Comparison of ENCODE assay signal across 8 cellular contexts in the genomic region with DNA sequence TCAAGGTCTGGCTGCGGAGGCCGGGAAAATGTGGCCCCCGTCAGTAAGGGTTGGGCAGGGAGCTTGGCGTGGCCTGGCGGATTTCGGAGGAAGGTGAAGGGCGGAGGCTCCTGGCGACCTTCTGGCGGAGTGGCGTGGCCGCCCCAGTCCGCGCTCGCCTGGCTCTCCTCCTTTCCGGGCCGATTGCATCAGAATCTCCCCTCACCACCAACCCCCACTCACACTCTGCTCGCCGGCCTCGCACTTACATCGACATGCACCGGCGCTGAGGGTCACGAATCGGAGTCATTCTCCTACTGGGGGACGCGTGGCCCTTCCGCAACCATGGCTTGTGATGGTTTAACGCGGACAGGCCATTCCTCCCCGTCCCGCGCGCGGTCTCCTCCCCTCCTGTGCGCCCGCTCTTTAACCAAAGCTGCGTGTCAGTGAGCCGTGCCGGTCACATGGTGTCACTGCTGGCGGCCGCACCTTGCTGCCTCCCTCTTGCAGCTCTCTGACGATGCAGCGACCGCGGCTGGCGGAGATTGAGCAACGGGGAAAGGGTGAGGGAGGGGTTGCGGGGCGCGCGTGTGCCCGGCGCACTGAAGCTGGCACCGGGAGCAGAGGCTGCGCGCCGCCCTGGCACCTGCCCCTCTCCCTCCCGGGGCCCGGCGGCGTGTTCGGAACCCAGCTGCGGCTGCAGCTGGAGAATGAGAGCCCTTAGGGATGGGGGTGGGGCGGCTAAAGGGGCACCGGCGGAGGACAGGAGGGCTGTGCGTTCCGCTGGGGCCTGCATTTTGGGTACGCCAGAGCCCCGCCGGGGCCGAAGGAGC. TPM values are rescaled to one million over a fixed set of nuclear protein-coding genes. Genes with fewer than 3 reads are reported as not detected.
A peak's percentile ranks its signal among the peaks of the same experiment; 100 is the strongest.
DNase-seq lines count a peak whose midpoint lies in the region; ATAC-seq lines count a peak whose summit lies in the region.

A gene (minus strand): TSS at position 427 of the 812 bp plus-strand sequence. CDS start 29,243 bp downstream, outside the sequence.

- H3K27me3 ChIP-seq in ectodermal cell (ENCODE audit: control insufficient read depth, insufficient read depth, low read length, poor library complexity, severe bottlenecking), result no peaks in the 10 kb centered on the region

- H3K4me1 ChIP-seq in ectodermal cell (ENCODE audit: control insufficient read depth, insufficient read depth, low read length), result peaks cover 13% of the 10 kb centered on the region

- H3K36me3 ChIP-seq in ectodermal cell (ENCODE audit: control insufficient read depth, insufficient read depth, low read length), result no peaks in the 10 kb centered on the region

- no peaks in the 10 kb centered on the region for H3K9me3 ChIP-seq in ectodermal cell (ENCODE audit: control insufficient read depth, low read length)

- peak within 1 kb of the TSS; percentile 92 for H3K27ac ChIP-seq in ectodermal cell (ENCODE audit: insufficient read depth, low read depth, low read length, poor library complexity, severe bottlenecking)

- H3K4me3 ChIP-seq in ectodermal cell (ENCODE audit: insufficient read depth, low read depth, low read length), result peak within 1 kb of the TSS; percentile 93

- peak; percentile 46 for ATAC-seq in GM19043 (IDR thresholded peaks at IDR 0.05; ENCODE audit: low read depth, unreplicated experiment)
- ATAC-seq in HG03354 (IDR thresholded peaks at IDR 0.05; ENCODE audit: poor library complexity, severe bottlenecking, unreplicated experiment), result peak; percentile 73

- DNase-seq in Ammon's horn (ENCODE audit: low spot score) (peak; percentile 88), NCI-H510A (lab: John Stamatoyannopoulos, UW) (peak; percentile 79), medulla oblongata (ENCODE audit: extremely low spot score) (peak; percentile 83)
- peak; percentile 79 to 84 for DNase-seq in activated CD4-positive, alpha-beta T cell treated with anti-CD3 and anti-CD28 coated beads, Interleukin-2, amount 50 U/mL, for 48 hours
- peak; percentile 76 for DNase-seq in stimulated activated CD8-positive, alpha-beta memory T cell treated with anti-CD3 and anti-CD28 coated beads, Interleukin-12 subunit alpha, Interleukin-12 subunit beta, amount 100 ng/mL, for 1 hour (ENCODE audit: low read depth)

- 0% methylated on average over 72 of the region's 72 CpGs for WGBS in ectodermal cell, 2 experiments

RNA-seq across cellular contexts. Expression of the gene that starts here (rescaled TPM):
- 116 TPM for polyA plus RNA-seq in ectodermal cell (2013, experiment 1 of 4)
- 127 TPM for polyA plus RNA-seq in ectodermal cell (2013, experiment 2 of 4)
- 96.9 TPM for polyA plus RNA-seq in ectodermal cell (2013, experiment 3 of 4)
- 103 TPM for polyA plus RNA-seq in ectodermal cell (2013, experiment 4 of 4)

Comparison
In these comparisons a context has a peak if more than half of its experiments do, and no peak if none do; other contexts are left out.
1. Peak in every context shown above with its lines: DNase-seq, ATAC-seq, H3K4me3 ChIP-seq and H3K27ac ChIP-seq.